ENCODE assay signal across 1 cellular context in the genomic region with DNA sequence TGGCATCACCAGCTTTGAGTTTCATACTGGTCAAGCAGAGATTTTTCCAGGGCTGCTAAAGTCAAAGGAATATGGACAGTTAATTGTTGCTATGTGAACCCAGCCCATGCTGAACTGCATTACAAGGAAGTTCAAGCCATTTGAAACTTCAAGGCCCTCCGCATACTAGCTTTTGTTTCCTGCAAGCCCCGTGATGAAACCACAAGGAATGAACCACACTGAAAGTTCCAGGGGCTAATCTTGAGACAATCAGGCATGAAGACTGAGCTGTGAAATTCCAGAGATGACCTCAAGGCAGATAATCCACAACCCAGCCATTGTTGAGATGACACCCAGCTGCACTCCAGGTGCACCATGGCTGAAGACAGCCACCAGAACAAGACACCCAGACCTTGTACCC.
TF ChIP-seq lines count a peak whose summit lies in the region.

No MANE protein-coding gene starts in this region.

TF ChIP-seq in HepG2, 621 proteins besides CTCF, POLR2A, EP300 and RAD21 (continued from another document):
- TF ChIP-seq, protein P1, sequence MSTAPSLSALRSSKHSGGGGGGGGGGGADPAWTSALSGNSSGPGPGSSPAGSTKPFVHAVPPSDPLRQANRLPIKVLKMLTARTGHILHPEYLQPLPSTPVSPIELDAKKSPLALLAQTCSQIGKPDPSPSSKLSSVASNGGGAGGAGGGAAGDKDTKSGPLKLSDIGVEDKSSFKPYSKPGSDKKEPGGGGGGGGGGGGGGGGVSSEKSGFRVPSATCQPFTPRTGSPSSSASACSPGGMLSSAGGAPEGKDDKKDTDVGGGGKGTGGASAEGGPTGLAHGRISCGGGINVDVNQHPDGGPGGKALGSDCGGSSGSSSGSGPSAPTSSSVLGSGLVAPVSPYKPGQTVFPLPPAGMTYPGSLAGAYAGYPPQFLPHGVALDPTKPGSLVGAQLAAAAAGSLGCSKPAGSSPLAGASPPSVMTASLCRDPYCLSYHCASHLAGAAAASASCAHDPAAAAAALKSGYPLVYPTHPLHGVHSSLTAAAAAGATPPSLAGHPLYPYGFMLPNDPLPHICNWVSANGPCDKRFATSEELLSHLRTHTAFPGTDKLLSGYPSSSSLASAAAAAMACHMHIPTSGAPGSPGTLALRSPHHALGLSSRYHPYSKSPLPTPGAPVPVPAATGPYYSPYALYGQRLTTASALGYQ (CRISPR knock-in tag; IDR thresholded peaks at IDR 0.05) = no peak
- TF ChIP-seq, protein P2, sequence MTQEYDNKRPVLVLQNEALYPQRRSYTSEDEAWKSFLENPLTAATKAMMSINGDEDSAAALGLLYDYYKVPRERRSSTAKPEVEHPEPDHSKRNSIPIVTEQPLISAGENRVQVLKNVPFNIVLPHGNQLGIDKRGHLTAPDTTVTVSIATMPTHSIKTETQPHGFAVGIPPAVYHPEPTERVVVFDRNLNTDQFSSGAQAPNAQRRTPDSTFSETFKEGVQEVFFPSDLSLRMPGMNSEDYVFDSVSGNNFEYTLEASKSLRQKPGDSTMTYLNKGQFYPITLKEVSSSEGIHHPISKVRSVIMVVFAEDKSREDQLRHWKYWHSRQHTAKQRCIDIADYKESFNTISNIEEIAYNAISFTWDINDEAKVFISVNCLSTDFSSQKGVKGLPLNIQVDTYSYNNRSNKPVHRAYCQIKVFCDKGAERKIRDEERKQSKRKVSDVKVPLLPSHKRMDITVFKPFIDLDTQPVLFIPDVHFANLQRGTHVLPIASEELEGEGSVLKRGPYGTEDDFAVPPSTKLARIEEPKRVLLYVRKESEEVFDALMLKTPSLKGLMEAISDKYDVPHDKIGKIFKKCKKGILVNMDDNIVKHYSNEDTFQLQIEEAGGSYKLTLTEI (CRISPR knock-in tag; conservative IDR thresholded peaks at IDR 0.05) = no peak
- no peak for TF ChIP-seq U2AF2 (IDR thresholded peaks at IDR 0.05; ENCODE audit: low read depth, low read length)
- TF ChIP-seq NR3C1 (CRISPR knock-in tag; IDR thresholded peaks at IDR 0.05) = no peak
- no peak for TF ChIP-seq ISX (CRISPR knock-in tag; conservative IDR thresholded peaks at IDR 0.05)
- TF ChIP-seq, protein P3, sequence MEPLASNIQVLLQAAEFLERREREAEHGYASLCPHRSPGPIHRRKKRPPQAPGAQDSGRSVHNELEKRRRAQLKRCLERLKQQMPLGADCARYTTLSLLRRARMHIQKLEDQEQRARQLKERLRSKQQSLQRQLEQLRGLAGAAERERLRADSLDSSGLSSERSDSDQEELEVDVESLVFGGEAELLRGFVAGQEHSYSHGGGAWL (CRISPR knock-in tag; IDR thresholded peaks at IDR 0.05) = no peak
- TF ChIP-seq, protein P4, sequence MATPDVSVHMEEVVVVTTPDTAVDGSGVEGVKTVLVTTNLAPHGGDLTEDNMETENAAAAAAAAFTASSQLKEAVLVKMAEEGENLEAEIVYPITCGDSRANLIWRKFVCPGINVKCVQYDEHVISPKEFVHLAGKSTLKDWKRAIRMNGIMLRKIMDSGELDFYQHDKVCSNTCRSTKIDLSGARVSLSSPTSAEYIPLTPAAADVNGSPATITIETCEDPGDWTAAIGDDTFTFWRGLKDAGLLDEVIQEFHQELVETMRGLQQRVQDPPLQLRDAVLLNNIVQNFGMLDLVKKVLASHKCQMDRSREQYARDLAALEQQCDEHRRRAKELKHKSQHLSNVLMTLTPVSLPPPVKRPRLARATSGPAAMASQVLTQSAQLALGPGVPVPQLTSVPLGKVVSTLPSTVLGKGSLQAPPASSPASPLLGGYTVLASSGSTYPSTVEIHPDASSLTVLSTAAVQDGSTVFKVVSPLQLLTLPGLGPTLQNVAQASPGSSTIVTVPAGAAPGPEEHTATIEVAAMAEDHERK (CRISPR knock-in tag; IDR thresholded peaks at IDR 0.05; ENCODE audit: low read depth) = no peak
- TF ChIP-seq RORA (CRISPR knock-in tag; IDR thresholded peaks at IDR 0.05) = no peak
- no peak for TF ChIP-seq ZNF253 (CRISPR knock-in tag; IDR thresholded peaks at IDR 0.05; ENCODE audit: borderline replicate concordance)
- no peak for TF ChIP-seq ZEB1 (IDR thresholded peaks at IDR 0.05; ENCODE audit: insufficient replicate concordance, low read depth)
- no peak for TF ChIP-seq NONO (IDR thresholded peaks at IDR 0.05)
- TF ChIP-seq NONO (CRISPR knock-in tag; conservative IDR thresholded peaks at IDR 0.05) = no peak
- TF ChIP-seq CREB1 (IDR thresholded peaks at IDR 0.05) = no peak
- TF ChIP-seq CREB1 (CRISPR knock-in tag; IDR thresholded peaks at IDR 0.05) = no peak
- no peak for TF ChIP-seq FOSL2 (CRISPR knock-in tag; IDR thresholded peaks at IDR 0.05)
- TF ChIP-seq GATAD2A (CRISPR knock-in tag; IDR thresholded peaks at IDR 0.05) = no peak
